In the genomic region with DNA sequence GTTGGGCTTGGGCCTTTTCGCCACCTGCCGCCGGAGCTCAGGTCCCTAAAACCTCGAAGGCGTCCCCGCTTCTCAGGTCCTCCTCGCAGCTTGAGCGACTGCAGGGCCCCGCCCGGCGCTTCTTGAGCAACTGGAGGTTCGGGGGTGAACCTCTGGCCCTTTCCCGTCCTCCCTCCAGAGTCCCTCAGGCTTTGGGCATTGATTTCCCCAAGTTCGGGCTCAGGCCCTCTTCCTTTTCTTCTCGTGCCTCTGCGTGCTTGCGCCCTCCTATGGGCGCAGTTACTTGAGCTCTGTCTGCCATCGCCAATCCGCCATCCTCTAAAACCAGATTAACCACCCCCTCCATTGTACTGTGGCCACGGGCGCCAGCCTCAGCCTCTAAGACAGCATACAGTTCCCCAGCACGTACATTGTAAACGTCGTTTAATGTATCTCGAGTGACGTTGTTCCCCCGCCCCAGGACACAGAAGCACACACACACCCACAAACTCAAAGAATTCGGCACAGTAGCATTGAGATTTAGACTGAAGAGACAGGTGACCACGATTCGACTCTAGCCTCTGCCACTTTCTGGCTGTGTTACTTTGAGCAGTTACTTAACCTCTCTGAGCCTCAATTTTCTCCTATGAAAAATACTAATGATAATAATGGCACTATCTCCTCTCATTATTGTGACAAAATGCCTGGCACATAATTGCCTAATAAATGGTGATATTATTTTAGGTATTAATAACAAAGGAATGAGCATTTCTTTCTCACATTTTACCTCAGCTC, we compare ENCODE assay signal across 8 cellular contexts. TPM values are rescaled to one million over a fixed set of nuclear protein-coding genes. Genes with fewer than 3 reads are reported as not detected.
DNase-seq lines count a peak whose midpoint lies in the region; ATAC-seq and TF ChIP-seq lines count a peak whose summit lies in the region.

No MANE protein-coding gene starts in this region.

- H3K4me3 ChIP-seq in HUES64 (ENCODE audit: low read length) (peak overlapping the region; percentile 62), adipocyte (ENCODE audit: low read length) (peak overlapping the region; percentile 73), heart left ventricle (peak overlapping the region in 11 of 12 donors; percentile 14 to 69 (median 61))

- H3K27me3 ChIP-seq in HUES64 (ENCODE audit: insufficient read depth, low read length) (peaks cover 31% of the 10 kb centered on the region), adipocyte (replicated peaks; ENCODE audit: control insufficient read depth, insufficient read depth, low read length) (peaks cover 8% of the 10 kb centered on the region), heart left ventricle (no peaks in the 10 kb centered on the region)

- ATAC-seq in GM21515 (IDR thresholded peaks at IDR 0.05; ENCODE audit: unreplicated experiment), result peak; percentile 26
- ATAC-seq in heart left ventricle, result peak; percentile 55 to 69 (median 58)

- WGBS in HUES64, result 5% methylated on average over 31 of the region's 31 CpGs
- WGBS in heart left ventricle, 4 donors, result 13 to 24% (median 15%) methylated on average over 29 to 31 of the region's 31 CpGs

- peak overlapping the region; percentile 88; the same call in 1 of the 2 replicates for H3K27ac ChIP-seq in HUES64 (ENCODE audit: low read depth, low read length)
- peak overlapping the region; percentile 86 to 99 (median 94) for H3K27ac ChIP-seq in heart left ventricle

- TF ChIP-seq CTCF in heart left ventricle (IDR thresholded peaks at IDR 0.05), result peak in 11 of 12 donors; percentile 13 to 72 (median 54)

- H3K4me1 ChIP-seq in HUES64 (ENCODE audit: insufficient read depth, low read length) (peaks cover 44% of the 10 kb centered on the region), adipocyte (ENCODE audit: control insufficient read depth, insufficient read depth, low read length) (peaks cover 45% of the 10 kb centered on the region), heart left ventricle (peaks cover 4 to 58% (median 49%) of the 10 kb centered on the region in 12 donors)

- H3K9me3 ChIP-seq in HUES64 (ENCODE audit: insufficient read depth, low read depth, low read length) (no peaks in the 10 kb centered on the region), adipocyte (ENCODE audit: control insufficient read depth, low read length) (no peaks in the 10 kb centered on the region), heart left ventricle (no peaks in the 10 kb centered on the region)

- no peak for TF ChIP-seq POLR2A in heart left ventricle (IDR thresholded peaks at IDR 0.05)

- DNase-seq in EL (peak; percentile 70), SHP77 (lab: John Stamatoyannopoulos, UW) (peak; percentile 79 to 92), adipocyte (ENCODE audit: low read depth) (peak; percentile 76), heart left ventricle (peak in 3 of 5 donors; percentile 62 to 75 (median 73)), pons (ENCODE audit: low spot score) (peak; percentile 82), HT-29 (ENCODE audit: low spot score) (no peak)

- peak overlapping the region; percentile 71 for H3K9ac ChIP-seq in HUES64 (ENCODE audit: low read depth, low read length)
- peak overlapping the region; percentile 64 for H3K9ac ChIP-seq in adipocyte (ENCODE audit: low read length)

- no peaks in the 10 kb centered on the region for H3K36me3 ChIP-seq in HUES64 (ENCODE audit: insufficient read depth, low read length)
- H3K36me3 ChIP-seq in adipocyte (ENCODE audit: control insufficient read depth, insufficient read depth, low read length, severe bottlenecking), result no peaks in the 10 kb centered on the region
- no peaks in the 10 kb centered on the region for H3K36me3 ChIP-seq in heart left ventricle

- intact Hi-C loops in heart left ventricle (cut with DNase I), result loop anchor here in 6 of 10 donors (1.0 to 2.0 kb wide), 7 partner anchors 21 to 55 kb away; no protein-coding TSS in a partner anchor

RNA-seq across cellular contexts. Expression of a gene that starts 22.6 kb away (rescaled TPM):
- 11.1 TPM for polyA plus RNA-seq in HUES64 (2013, experiment 1 of 2)
- polyA plus RNA-seq in HUES64 (2013, experiment 2 of 2), result 15.4 TPM
- total RNA-seq in heart left ventricle, result 100 to 1,000 TPM in 1 of 9 donors, 10 to 100 TPM in 8; 28.0 to 174 (median 42.1) TPM
- polyA plus RNA-seq in heart left ventricle, result 10 to 100 TPM; 23.8 to 77.3 TPM
- total RNA-seq in HT-29 (2014; rRNA removed; shearing (Covaris generic)), result 103 and 116 TPM in 2 replicates

RNA-seq across cellular contexts. Expression of a gene that starts 23.1 kb away (rescaled TPM):
- 0.60 TPM for polyA plus RNA-seq in HUES64 (2013, experiment 1 of 2)
- 0.63 TPM for polyA plus RNA-seq in HUES64 (2013, experiment 2 of 2)
- total RNA-seq in heart left ventricle, result 10 to 100 TPM in 4 of 9 donors, 1 to 10 TPM in 5; 6.1 to 33.2 (median 8.5) TPM
- polyA plus RNA-seq in heart left ventricle, result 1 to 10 TPM; 3.0 to 7.0 TPM
- total RNA-seq in HT-29 (2014; rRNA removed; shearing (Covaris generic)), result 0.10 TPM in 1 of 2 replicates, not detected in the other
